Comparison of ENCODE assay signal across 12 cellular contexts in genomic region chr14:103395245-103395644, GRCh38. TPM values are rescaled to one million over a fixed set of nuclear protein-coding genes. Genes with fewer than 3 reads are reported as not detected.
DNase-seq lines count a peak whose midpoint lies in the region; ATAC-seq and TF ChIP-seq lines count a peak whose summit lies in the region.
"Had no signal": no experiment of that assay in that cellular context is flagged by ENCODE, and none has a peak within 500 bp of the region (broad histone marks: within the 10 kb centered on the region; RNA-seq: fewer than 3 reads in every experiment).

No MANE protein-coding gene starts in this region.

- no peak overlapping the region for H3K23ac ChIP-seq in neuronal stem cell (ENCODE audit: low read depth, low read length, poor library complexity)

- H2BK15ac ChIP-seq in neuronal stem cell (ENCODE audit: low read length) = no peak overlapping the region

- TF ChIP-seq POLR2A in upper lobe of left lung (IDR thresholded peaks at IDR 0.05) = no peak

- H2BK5ac ChIP-seq in neuronal stem cell (ENCODE audit: low read length) = no peak overlapping the region

- H3K27me3 ChIP-seq in heart right ventricle (no peaks in the 10 kb centered on the region), upper lobe of left lung (no peaks in the 10 kb centered on the region), neuronal stem cell (ENCODE audit: control insufficient read depth in 3 of 3, insufficient read depth in 3 of 3, low read depth in 1 of 3, low read length in 3 of 3) (no peaks in the 10 kb centered on the region)

- no peak overlapping the region for H3K14ac ChIP-seq in neuronal stem cell (ENCODE audit: low read length)

- no peak overlapping the region for H2BK12ac ChIP-seq in neuronal stem cell (ENCODE audit: low read length)

- H3K9me3 Mint-ChIP-seq in WTC11 = peaks cover 6% of the 10 kb centered on the region; the same call in 1 of the 2 replicates

- intact Hi-C loops in heart right ventricle (cut with DNase I) (loop anchor here in 2 of 10 donors (5.0 to 10.0 kb wide), 2 partner anchors 37 to 60 kb away; no protein-coding TSS in a partner anchor), cardiac septum (cut with DNase I) (no loop called here)

- H4K8ac ChIP-seq in neuronal stem cell (ENCODE audit: low read depth, low read length) = no peak overlapping the region

- no peak overlapping the region for H3K4me3 Mint-ChIP-seq in WTC11

- no peak overlapping the region for H2BK120ac ChIP-seq in neuronal stem cell (ENCODE audit: low read depth, low read length)

- H3K4me1 ChIP-seq in heart right ventricle = peaks cover 9 to 100% (median 92%) of the 10 kb centered on the region in 9 donors
- H3K4me1 ChIP-seq in upper lobe of left lung = peaks cover 75 to 96% (median 89%) of the 10 kb centered on the region in 4 donors
- peaks cover 3 to 4% of the 10 kb centered on the region in 2 donors for H3K4me1 ChIP-seq in neuronal stem cell (ENCODE audit: control insufficient read depth in 2 of 2, insufficient read depth in 1 of 2, low read depth in 1 of 2, low read length in 2 of 2)

- no peak overlapping the region for H2AK5ac ChIP-seq in neuronal stem cell (ENCODE audit: low read depth, low read length)

- no peaks in the 10 kb centered on the region for H3K9me3 ChIP-seq in heart right ventricle
- no peaks in the 10 kb centered on the region for H3K9me3 ChIP-seq in upper lobe of left lung
- H3K9me3 ChIP-seq in neuronal stem cell (replicated peaks in 1 of 2; ENCODE audit: control insufficient read depth in 2 of 2, insufficient read depth in 1 of 2, low read depth in 1 of 2, low read length in 2 of 2) = no peaks in the 10 kb centered on the region
- H3K9me3 ChIP-seq: Caco-2, mucosa of descending colon had no signal

- no peak overlapping the region for H3K4me3 ChIP-seq in heart right ventricle
- no peak overlapping the region for H3K4me3 ChIP-seq in foreskin fibroblast (ENCODE audit: low read depth in 1 of 2, low read length in 2 of 2)
- H3K4me3 ChIP-seq in upper lobe of left lung = no peak overlapping the region
- H3K4me3 ChIP-seq in neuronal stem cell (ENCODE audit: low read length in 2 of 2) = no peak overlapping the region
- H3K4me3 ChIP-seq: mucosa of descending colon had no signal

- TF ChIP-seq EP300 in upper lobe of left lung (IDR thresholded peaks at IDR 0.05) = no peak

- H3K27ac ChIP-seq in heart right ventricle (peak overlapping the region in 9 of 10 donors; percentile 32 to 75 (median 66)), upper lobe of left lung (peak overlapping the region in 3 of 4 donors; percentile 5 to 69 (median 37)), neuronal stem cell (replicated peaks; ENCODE audit: low read length) (no peak overlapping the region)

- H3K36me3 Mint-ChIP-seq in WTC11 = no peaks in the 10 kb centered on the region

- H3K4me2 ChIP-seq in neuronal stem cell (ENCODE audit: insufficient read depth, low read length, poor library complexity, severe bottlenecking) = no peak overlapping the region

- H4K91ac ChIP-seq in neuronal stem cell (ENCODE audit: low read depth, low read length, poor library complexity) = no peak overlapping the region

- POLR2A ChIA-PET in WTC11 (lab: Charles Lee) = no interaction called here

- CTCF ChIA-PET in WTC11 (lab: Charles Lee) = no interaction called here

- 25 to 40% methylated on average over 2 of the region's 2 CpGs for WGBS in heart right ventricle, 2 donors
- 40 to 46% methylated on average over 2 of the region's 2 CpGs for WGBS in upper lobe of left lung, 2 donors
- WGBS in neuronal stem cell (ENCODE audit: extremely low coverage in 2 of 2, insufficient read length in 2 of 2, insufficient replicate concordance in 1 of 2), 2 donors = no CpG with 5 or more reads among the region's 2 CpGs

- no peak overlapping the region for H3K18ac ChIP-seq in neuronal stem cell (ENCODE audit: low read length)

- DNase-seq in heart right ventricle = no peak
- DNase-seq in cardiac septum (ENCODE audit: low spot score) = no peak
- no peak for DNase-seq in WTC11 (ENCODE audit: low spot score)
- peak; percentile 48 to 59 for DNase-seq in foreskin fibroblast
- DNase-seq in upper lobe of left lung = no peak
- no peak for DNase-seq in neuronal stem cell (ENCODE audit: low spot score)
- DNase-seq: anterior cingulate cortex, Caco-2, mucosa of descending colon, NCI-H1092 had no signal

- no peak for ATAC-seq in heart right ventricle
- no peak for ATAC-seq in WTC11
- no peak for ATAC-seq in upper lobe of left lung (ENCODE audit: low FRiP score in 2 of 2)
- ATAC-seq in HG03460 (IDR thresholded peaks at IDR 0.05; ENCODE audit: unreplicated experiment) = no peak
- no peak for ATAC-seq in GM21529 (IDR thresholded peaks at IDR 0.05; ENCODE audit: unreplicated experiment)
- ATAC-seq: mucosa of descending colon had no signal

- H3K27ac Mint-ChIP-seq in WTC11 = peak overlapping the region; percentile 32; the same call in 1 of the 2 replicates

- H3K27me3 Mint-ChIP-seq in WTC11 (ENCODE audit: low read depth) = no peaks in the 10 kb centered on the region

- TF ChIP-seq CTCF in heart right ventricle (IDR thresholded peaks at IDR 0.05) = no peak
- no peak for TF ChIP-seq CTCF in WTC11 (IDR thresholded peaks at IDR 0.05)
- no peak for TF ChIP-seq CTCF in foreskin fibroblast (IDR thresholded peaks at IDR 0.05; ENCODE audit: low read depth, low read length)
- TF ChIP-seq CTCF in upper lobe of left lung (IDR thresholded peaks at IDR 0.05) = no peak

- H3K36me3 ChIP-seq in heart right ventricle (no peaks in the 10 kb centered on the region), upper lobe of left lung (no peaks in the 10 kb centered on the region), neuronal stem cell (replicated peaks in 1 of 2; ENCODE audit: control insufficient read depth in 2 of 2, insufficient read depth in 2 of 2, low read length in 2 of 2) (no peaks in the 10 kb centered on the region)

- H3K4me1 Mint-ChIP-seq in WTC11 = peaks cover 45% of the 10 kb centered on the region

- no peak overlapping the region for H3K4ac ChIP-seq in neuronal stem cell (ENCODE audit: low read length)

- peaks cover 4% of the 10 kb centered on the region for H3K79me1 ChIP-seq in neuronal stem cell (ENCODE audit: low read depth, low read length)

- H2AFZ ChIP-seq in neuronal stem cell (ENCODE audit: low read length) = no peak overlapping the region

- no peak overlapping the region for H3K9ac ChIP-seq in neuronal stem cell (ENCODE audit: low read depth, low read length, poor library complexity)

TF ChIP-seq in WTC11, 78 proteins besides CTCF, POLR2A, EP300 and RAD21:
- TF ChIP-seq RORB (CRISPR knock-in tag; IDR thresholded peaks at IDR 0.05) = no peak
- TF ChIP-seq, protein P1, sequence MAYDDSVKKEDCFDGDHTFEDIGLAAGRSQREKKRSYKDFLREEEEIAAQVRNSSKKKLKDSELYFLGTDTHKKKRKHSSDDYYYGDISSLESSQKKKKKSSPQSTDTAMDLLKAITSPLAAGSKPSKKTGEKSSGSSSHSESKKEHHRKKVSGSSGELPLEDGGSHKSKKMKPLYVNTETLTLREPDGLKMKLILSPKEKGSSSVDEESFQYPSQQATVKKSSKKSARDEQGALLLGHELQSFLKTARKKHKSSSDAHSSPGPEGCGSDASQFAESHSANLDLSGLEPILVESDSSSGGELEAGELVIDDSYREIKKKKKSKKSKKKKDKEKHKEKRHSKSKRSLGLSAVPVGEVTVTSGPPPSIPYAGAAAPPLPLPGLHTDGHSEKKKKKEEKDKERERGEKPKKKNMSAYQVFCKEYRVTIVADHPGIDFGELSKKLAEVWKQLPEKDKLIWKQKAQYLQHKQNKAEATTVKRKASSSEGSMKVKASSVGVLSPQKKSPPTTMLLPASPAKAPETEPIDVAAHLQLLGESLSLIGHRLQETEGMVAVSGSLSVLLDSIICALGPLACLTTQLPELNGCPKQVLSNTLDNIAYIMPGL (CRISPR knock-in tag; IDR thresholded peaks at IDR 0.05) = no peak
- TF ChIP-seq E2F1 (CRISPR knock-in tag; IDR thresholded peaks at IDR 0.05) = no peak
- TF ChIP-seq ATF1 (CRISPR knock-in tag; IDR thresholded peaks at IDR 0.05) = no peak
- no peak for TF ChIP-seq IRF2 (CRISPR knock-in tag; IDR thresholded peaks at IDR 0.05; ENCODE audit: borderline replicate concordance, low read depth)
- no peak for TF ChIP-seq GTF2I (CRISPR knock-in tag; conservative IDR thresholded peaks at IDR 0.05)
- TF ChIP-seq TCF7 (CRISPR knock-in tag; IDR thresholded peaks at IDR 0.05; ENCODE audit: low read depth) = no peak

RNA-seq across cellular contexts. Expression of gene MARK3, which starts 10.0 kb away (rescaled TPM):
- total RNA-seq in heart right ventricle (100 to 1,000 TPM in 3 of 10 donors, 10 to 100 TPM in 7; 62.3 to 246 (median 72.6) TPM), cardiac septum (69.4 TPM), WTC11 (2021) (82.2 to 93.7 TPM (median 83.0 TPM) in 3 replicates), upper lobe of left lung (100 to 1,000 TPM in 5 of 6 donors, 10 to 100 TPM in 1; 84.5 to 190 (median 132) TPM)
- 100 to 1,000 TPM in 1 of 2 donors, 10 to 100 TPM in 1; 85.4 to 136 TPM for polyA plus RNA-seq in heart right ventricle
- polyA plus RNA-seq in neuronal stem cell (2013, experiment 1 of 2) = 55.4 TPM
- 55.0 TPM for polyA plus RNA-seq in neuronal stem cell (2013, experiment 2 of 2)

Comparison
In these comparisons a context has a peak if more than half of its experiments do, and no peak if none do; other contexts are left out.
1. DNase-seq: peak in foreskin fibroblast (2 of 2); none in heart right ventricle (0 of 2), cardiac septum (single experiment), WTC11 (single experiment), upper lobe of left lung (0 of 2) and neuronal stem cell (single experiment).